1 cellular context compared by ENCODE assay signal in genomic region chr17:57269598-57270255, GRCh38.
A peak's percentile ranks its signal among the peaks of the same experiment; 100 is the strongest.
TF ChIP-seq lines count a peak whose summit lies in the region.

No MANE protein-coding gene starts in this region.

TF ChIP-seq in HepG2, 621 proteins besides CTCF, POLR2A, EP300 and RAD21 (continued from another document):
- TF ChIP-seq, protein P1, sequence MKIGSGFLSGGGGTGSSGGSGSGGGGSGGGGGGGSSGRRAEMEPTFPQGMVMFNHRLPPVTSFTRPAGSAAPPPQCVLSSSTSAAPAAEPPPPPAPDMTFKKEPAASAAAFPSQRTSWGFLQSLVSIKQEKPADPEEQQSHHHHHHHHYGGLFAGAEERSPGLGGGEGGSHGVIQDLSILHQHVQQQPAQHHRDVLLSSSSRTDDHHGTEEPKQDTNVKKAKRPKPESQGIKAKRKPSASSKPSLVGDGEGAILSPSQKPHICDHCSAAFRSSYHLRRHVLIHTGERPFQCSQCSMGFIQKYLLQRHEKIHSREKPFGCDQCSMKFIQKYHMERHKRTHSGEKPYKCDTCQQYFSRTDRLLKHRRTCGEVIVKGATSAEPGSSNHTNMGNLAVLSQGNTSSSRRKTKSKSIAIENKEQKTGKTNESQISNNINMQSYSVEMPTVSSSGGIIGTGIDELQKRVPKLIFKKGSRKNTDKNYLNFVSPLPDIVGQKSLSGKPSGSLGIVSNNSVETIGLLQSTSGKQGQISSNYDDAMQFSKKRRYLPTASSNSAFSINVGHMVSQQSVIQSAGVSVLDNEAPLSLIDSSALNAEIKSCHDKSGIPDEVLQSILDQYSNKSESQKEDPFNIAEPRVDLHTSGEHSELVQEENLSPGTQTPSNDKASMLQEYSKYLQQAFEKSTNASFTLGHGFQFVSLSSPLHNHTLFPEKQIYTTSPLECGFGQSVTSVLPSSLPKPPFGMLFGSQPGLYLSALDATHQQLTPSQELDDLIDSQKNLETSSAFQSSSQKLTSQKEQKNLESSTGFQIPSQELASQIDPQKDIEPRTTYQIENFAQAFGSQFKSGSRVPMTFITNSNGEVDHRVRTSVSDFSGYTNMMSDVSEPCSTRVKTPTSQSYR (CRISPR knock-in tag; IDR thresholded peaks at IDR 0.05; ENCODE audit: borderline replicate concordance), result no peak
- no peak for TF ChIP-seq TGIF2 (CRISPR knock-in tag; IDR thresholded peaks at IDR 0.05)
- no peak for TF ChIP-seq ZNF772 (CRISPR knock-in tag; IDR thresholded peaks at IDR 0.05)
- TF ChIP-seq ZNF282 (IDR thresholded peaks at IDR 0.05; ENCODE audit: partially characterized antibody), result no peak
- peak; percentile 83 for TF ChIP-seq ZBTB21 (CRISPR knock-in tag; IDR thresholded peaks at IDR 0.05)
- no peak for TF ChIP-seq ZNF414 (CRISPR knock-in tag; IDR thresholded peaks at IDR 0.05)
- TF ChIP-seq ZHX1 (CRISPR knock-in tag; IDR thresholded peaks at IDR 0.05; ENCODE audit: low read depth), result 0 out of 2 replicates have a peak, but pooled peaks have one; percentile 49
- TF ChIP-seq ZFP37 (CRISPR knock-in tag; IDR thresholded peaks at IDR 0.05; ENCODE audit: borderline replicate concordance), result no peak
- 0 out of 2 replicates have a peak, but pooled peaks have one; percentile 5 for TF ChIP-seq CREB1 (IDR thresholded peaks at IDR 0.05)
- TF ChIP-seq CREB1 (CRISPR knock-in tag; IDR thresholded peaks at IDR 0.05), result 0 out of 2 replicates have a peak, but pooled peaks have one; percentile 18
- TF ChIP-seq NR2F1 (CRISPR knock-in tag; IDR thresholded peaks at IDR 0.05), result no peak
